In genomic region chr5:34918025-34918424, GRCh38 we compare ENCODE assay signal across 14 cellular contexts. TPM values are rescaled to one million over a fixed set of nuclear protein-coding genes. Genes with fewer than 3 reads are reported as not detected.
DNase-seq lines count a peak whose midpoint lies in the region; ATAC-seq and TF ChIP-seq lines count a peak whose summit lies in the region.
"Had no signal": no experiment of that assay in that cellular context is flagged by ENCODE, and none has a peak within 500 bp of the region (broad histone marks: within the 10 kb centered on the region; RNA-seq: fewer than 3 reads in every experiment).

No MANE protein-coding gene starts in this region.

- no peak overlapping the region for H3K4me3 Mint-ChIP-seq in activated CD4-positive, alpha-beta T cell treated with anti-CD3 and anti-CD28 coated beads, Interleukin-2, amount 10 ng/mL, durations not matched to agents 7 days and 5 days
- no peak overlapping the region for H3K4me3 Mint-ChIP-seq in activated CD4-positive, alpha-beta T cell treated with anti-CD3 and anti-CD28 coated beads, Interleukin-2, amount 10 ng/mL, durations not matched to agents 24 days and 14 days
- H3K4me3 Mint-ChIP-seq in activated CD8-positive, alpha-beta T cell treated with anti-CD3 and anti-CD28 coated beads for 36 hours = no peak overlapping the region

- TF ChIP-seq CTCF in HL-60 (IDR thresholded peaks at IDR 0.05; ENCODE audit: insufficient read depth, low read length) = no peak
- no peak for TF ChIP-seq CTCF in activated CD8-positive, alpha-beta T cell treated with anti-CD3 and anti-CD28 coated beads for 36 hours (IDR thresholded peaks at IDR 0.05)
- no peak for TF ChIP-seq CTCF in osteoblast (IDR thresholded peaks at IDR 0.05; ENCODE audit: extremely low read depth, low read depth, low read length)
- TF ChIP-seq CTCF in spleen (IDR thresholded peaks at IDR 0.05 in 8 of 11, conservative IDR thresholded peaks at IDR 0.05 in 3 of 11) = no peak

- peaks cover 34% of the 10 kb centered on the region for H3K36me3 Mint-ChIP-seq in activated CD4-positive, alpha-beta T cell treated with anti-CD3 and anti-CD28 coated beads, Interleukin-2, amount 10 ng/mL, durations not matched to agents 7 days and 5 days (ENCODE audit: low read depth)
- peaks cover 39% of the 10 kb centered on the region for H3K36me3 Mint-ChIP-seq in activated CD4-positive, alpha-beta T cell treated with anti-CD3 and anti-CD28 coated beads, Interleukin-2, amount 10 ng/mL, durations not matched to agents 24 days and 14 days (ENCODE audit: low read depth)
- H3K36me3 Mint-ChIP-seq in activated CD8-positive, alpha-beta T cell treated with anti-CD3 and anti-CD28 coated beads for 36 hours (ENCODE audit: low read depth) = peaks cover 60% of the 10 kb centered on the region

- peaks cover 34% of the 10 kb centered on the region for H3K36me3 ChIP-seq in osteoblast (ENCODE audit: insufficient read depth, low read length)
- H3K36me3 ChIP-seq in spleen = peaks cover 0 to 51% (median 40%) of the 10 kb centered on the region in 6 donors

- CTCF ChIA-PET in activated CD4-positive, alpha-beta T cell treated with anti-CD3 and anti-CD28 coated beads, Interleukin-2, amount 10 ng/mL, durations not matched to agents 7 days and 5 days (lab: Charles Lee) = interaction anchor here (1.1 to 4.5 kb wide), 3 partner anchors 12 to 39 kb away, joined by 3 to 21 read pairs (median 5); partner anchors contain the start of gene DNAJC21
- CTCF ChIA-PET in activated CD8-positive, alpha-beta T cell treated with anti-CD3 and anti-CD28 coated beads for 36 hours (lab: Charles Lee) = interaction anchor here (0.8 to 1.5 kb wide), 2 partner anchors 20 to 85 kb away, joined by 3 to 5 read pairs; no protein-coding TSS in a partner anchor

- H3K27ac Mint-ChIP-seq in activated CD4-positive, alpha-beta T cell treated with anti-CD3 and anti-CD28 coated beads, Interleukin-2, amount 10 ng/mL, durations not matched to agents 7 days and 5 days = peak overlapping the region; percentile 17
- H3K27ac Mint-ChIP-seq in activated CD4-positive, alpha-beta T cell treated with anti-CD3 and anti-CD28 coated beads, Interleukin-2, amount 10 ng/mL, durations not matched to agents 24 days and 14 days = no peak overlapping the region
- H3K27ac Mint-ChIP-seq in activated CD8-positive, alpha-beta T cell treated with anti-CD3 and anti-CD28 coated beads for 36 hours = peak overlapping the region; percentile 34

- H3K4me1 ChIP-seq in osteoblast (ENCODE audit: insufficient read depth, low read length) (peaks cover 29% of the 10 kb centered on the region), spleen (peaks cover 24 to 49% (median 39%) of the 10 kb centered on the region in 6 donors)

- H3K27me3 ChIP-seq in HL-60 (ENCODE audit: insufficient read depth, poor library complexity, severe bottlenecking) (no peaks in the 10 kb centered on the region), osteoblast (ENCODE audit: insufficient read depth, low read length) (no peaks in the 10 kb centered on the region), spleen (replicated peaks in 1 of 7) (no peaks in the 10 kb centered on the region)
- H3K27me3 ChIP-seq: gastrocnemius medialis, Peyer's patch, suprapubic skin had no signal

- H3K9me3 ChIP-seq in osteoblast (ENCODE audit: low read depth, low read length) (no peaks in the 10 kb centered on the region), spleen (no peaks in the 10 kb centered on the region)
- H3K9me3 ChIP-seq: gastrocnemius medialis, Peyer's patch, suprapubic skin had no signal

- peaks cover 36% of the 10 kb centered on the region for H3K4me1 Mint-ChIP-seq in activated CD4-positive, alpha-beta T cell treated with anti-CD3 and anti-CD28 coated beads, Interleukin-2, amount 10 ng/mL, durations not matched to agents 7 days and 5 days
- H3K4me1 Mint-ChIP-seq in activated CD4-positive, alpha-beta T cell treated with anti-CD3 and anti-CD28 coated beads, Interleukin-2, amount 10 ng/mL, durations not matched to agents 24 days and 14 days = peaks cover 21% of the 10 kb centered on the region
- H3K4me1 Mint-ChIP-seq in activated CD8-positive, alpha-beta T cell treated with anti-CD3 and anti-CD28 coated beads for 36 hours (ENCODE audit: low read depth) = peaks cover 34% of the 10 kb centered on the region

- intact Hi-C loops in activated CD4-positive, alpha-beta T cell treated with anti-CD3 and anti-CD28 coated beads, Interleukin-2, amount 10 ng/mL, durations not matched to agents 24 days and 14 days (cut with micrococcal nuclease) = loop anchor here (5.0 to 10.0 kb wide), 4 partner anchors 697 to 1324 kb away; partner anchors contain the start of genes AMACR, LMBRD2, NADK2 and SKP2
- intact Hi-C loops in activated CD8-positive, alpha-beta T cell treated with anti-CD3 and anti-CD28 coated beads for 36 hours (cut with micrococcal nuclease) = no loop called here
- intact Hi-C loops in spleen (cut with DNase I; ENCODE audit: low total_unique reads) = no loop called here

- no peak for DNase-seq in activated CD4-positive, alpha-beta T cell treated with anti-CD3 and anti-CD28 coated beads, Interleukin-2, amount 10 ng/mL, durations not matched to agents 7 days and 5 days
- DNase-seq in activated CD4-positive, alpha-beta T cell treated with anti-CD3 and anti-CD28 coated beads, Interleukin-2, amount 10 ng/mL, durations not matched to agents 24 days and 14 days = no peak
- DNase-seq in HL-60 (ENCODE audit: low read depth in 1 of 2, low spot score in 1 of 2) (no peak), osteoblast (ENCODE audit: insufficient read length, low spot score, missing footprints) (no peak), spleen (no peak)
- no peak for DNase-seq in activated CD8-positive, alpha-beta T cell treated with anti-CD3 and anti-CD28 coated beads for 36 hours
- DNase-seq: DMS153, gastrocnemius medialis, NCI-H2171 treated with DMSO at 0.1 percent for 48 hours, Peyer's patch had no signal

- H3K27ac ChIP-seq in HL-60 (replicated peaks) (no peak overlapping the region), osteoblast (ENCODE audit: low read depth, low read length) (no peak overlapping the region), spleen (no peak overlapping the region)
- H3K27ac ChIP-seq: gastrocnemius medialis, Peyer's patch, suprapubic skin had no signal

- peaks cover 5% of the 10 kb centered on the region for H4K20me1 ChIP-seq in osteoblast (ENCODE audit: insufficient read depth, low read length)

- no peaks in the 10 kb centered on the region for H3K27me3 Mint-ChIP-seq in activated CD4-positive, alpha-beta T cell treated with anti-CD3 and anti-CD28 coated beads, Interleukin-2, amount 10 ng/mL, durations not matched to agents 7 days and 5 days
- H3K27me3 Mint-ChIP-seq in activated CD4-positive, alpha-beta T cell treated with anti-CD3 and anti-CD28 coated beads, Interleukin-2, amount 10 ng/mL, durations not matched to agents 24 days and 14 days = no peaks in the 10 kb centered on the region
- H3K27me3 Mint-ChIP-seq in activated CD8-positive, alpha-beta T cell treated with anti-CD3 and anti-CD28 coated beads for 36 hours = no peaks in the 10 kb centered on the region

- H3K79me2 ChIP-seq in osteoblast (ENCODE audit: insufficient read depth, low read length) = peaks cover 70% of the 10 kb centered on the region

- POLR2A ChIA-PET in activated CD4-positive, alpha-beta T cell treated with anti-CD3 and anti-CD28 coated beads, Interleukin-2, amount 10 ng/mL, durations not matched to agents 7 days and 5 days (lab: Charles Lee) = no interaction called here
- POLR2A ChIA-PET in activated CD8-positive, alpha-beta T cell treated with anti-CD3 and anti-CD28 coated beads for 36 hours (lab: Charles Lee) = interaction anchor here (4.4 kb wide), 1 partner anchor 11 kb away, joined by 70 read pairs; the partner anchor contains the start of gene DNAJC21

- peak overlapping the region; percentile 57 for H3K4me2 ChIP-seq in osteoblast (ENCODE audit: insufficient read depth, low read length)

- TF ChIP-seq POLR2A in spleen (IDR thresholded peaks at IDR 0.05) = no peak

- 84 to 88% (median 87%) methylated on average over 4 of the region's 4 CpGs for WGBS in spleen, 5 donors

- no peaks in the 10 kb centered on the region for H3K9me3 Mint-ChIP-seq in activated CD4-positive, alpha-beta T cell treated with anti-CD3 and anti-CD28 coated beads, Interleukin-2, amount 10 ng/mL, durations not matched to agents 7 days and 5 days
- H3K9me3 Mint-ChIP-seq in activated CD4-positive, alpha-beta T cell treated with anti-CD3 and anti-CD28 coated beads, Interleukin-2, amount 10 ng/mL, durations not matched to agents 24 days and 14 days = no peaks in the 10 kb centered on the region
- no peaks in the 10 kb centered on the region for H3K9me3 Mint-ChIP-seq in activated CD8-positive, alpha-beta T cell treated with anti-CD3 and anti-CD28 coated beads for 36 hours
- H3K9me3 Mint-ChIP-seq: brain had no signal

- ATAC-seq in activated CD8-positive, alpha-beta T cell treated with anti-CD3 and anti-CD28 coated beads for 36 hours = no peak
- ATAC-seq in HG02840 (IDR thresholded peaks at IDR 0.05; ENCODE audit: low FRiP score, unreplicated experiment) = no peak
- no peak for ATAC-seq in GM21360 (IDR thresholded peaks at IDR 0.05; ENCODE audit: unreplicated experiment)
- ATAC-seq: gastrocnemius medialis had no signal

- no peak overlapping the region for H2AFZ ChIP-seq in osteoblast (ENCODE audit: low read length)

- H3K4me3 ChIP-seq in HL-60 (replicated peaks; ENCODE audit: insufficient read depth, low read length) = peak overlapping the region; percentile 75
- H3K4me3 ChIP-seq in osteoblast (ENCODE audit: insufficient read depth, low read length) = no peak overlapping the region
- H3K4me3 ChIP-seq in spleen = no peak overlapping the region
- H3K4me3 ChIP-seq: gastrocnemius medialis, Peyer's patch, suprapubic skin had no signal

RNA-seq across cellular contexts. Expression of gene BRIX1, which starts 2.5 kb away (rescaled TPM):
- total RNA-seq in activated CD4-positive, alpha-beta T cell treated with anti-CD3 and anti-CD28 coated beads, Interleukin-2, amount 10 ng/mL, durations not matched to agents 7 days and 5 days = 10 to 100 TPM; 33.3 to 50.5 TPM
- total RNA-seq in activated CD4-positive, alpha-beta T cell treated with anti-CD3 and anti-CD28 coated beads, Interleukin-2, amount 10 ng/mL, durations not matched to agents 24 days and 14 days = 120 and 128 TPM in 2 replicates
- 10 to 100 TPM; 77.3 to 78.8 TPM for total RNA-seq in activated CD8-positive, alpha-beta T cell treated with anti-CD3 and anti-CD28 coated beads for 36 hours
- 54.2 and 59.7 TPM in 2 replicates for total RNA-seq in osteoblast
- total RNA-seq in spleen = 10 to 100 TPM; 17.8 to 27.2 (median 22.0) TPM
- polyA plus RNA-seq in spleen = 10 to 100 TPM; 20.5 to 28.3 (median 27.8) TPM

RNA-seq across cellular contexts. Expression of gene RAD1, which starts 2.7 kb away (rescaled TPM):
- total RNA-seq in activated CD4-positive, alpha-beta T cell treated with anti-CD3 and anti-CD28 coated beads, Interleukin-2, amount 10 ng/mL, durations not matched to agents 7 days and 5 days = 10 to 100 TPM; 25.6 to 26.5 TPM
- total RNA-seq in activated CD4-positive, alpha-beta T cell treated with anti-CD3 and anti-CD28 coated beads, Interleukin-2, amount 10 ng/mL, durations not matched to agents 24 days and 14 days = 46.4 and 48.9 TPM in 2 replicates
- total RNA-seq in activated CD8-positive, alpha-beta T cell treated with anti-CD3 and anti-CD28 coated beads for 36 hours = 10 to 100 TPM; 37.9 to 39.2 TPM
- total RNA-seq in osteoblast = 54.6 and 58.3 TPM in 2 replicates
- total RNA-seq in spleen = 10 to 100 TPM; 10.8 to 19.3 (median 15.2) TPM
- polyA plus RNA-seq in spleen = 10 to 100 TPM in 1 of 3 donors, 1 to 10 TPM in 2; 7.8 to 12.3 (median 9.4) TPM

RNA-seq across cellular contexts. Expression of gene DNAJC21, which starts 11.3 kb away (rescaled TPM):
- total RNA-seq in activated CD4-positive, alpha-beta T cell treated with anti-CD3 and anti-CD28 coated beads, Interleukin-2, amount 10 ng/mL, durations not matched to agents 7 days and 5 days = 10 to 100 TPM; 52.4 to 57.6 TPM
- total RNA-seq in activated CD4-positive, alpha-beta T cell treated with anti-CD3 and anti-CD28 coated beads, Interleukin-2, amount 10 ng/mL, durations not matched to agents 24 days and 14 days = 69.0 and 69.6 TPM in 2 replicates
- total RNA-seq in activated CD8-positive, alpha-beta T cell treated with anti-CD3 and anti-CD28 coated beads for 36 hours = 10 to 100 TPM; 48.3 to 51.8 TPM
- total RNA-seq in osteoblast (31.5 and 32.2 TPM in 2 replicates), spleen (10 to 100 TPM; 22.9 to 35.2 (median 30.1) TPM)
- 10 to 100 TPM; 16.3 to 22.1 (median 21.8) TPM for polyA plus RNA-seq in spleen
